Comparison of ENCODE assay signal across 1 cellular context in genomic region chr6:114344971-114345274, GRCh38.
TF ChIP-seq lines count a peak whose summit lies in the region.

No MANE protein-coding gene starts in this region.

TF ChIP-seq in GM23338, 12 proteins besides CTCF, POLR2A, EP300 and RAD21 (continued from another document):
- no peak for TF ChIP-seq REST (IDR thresholded peaks at IDR 0.05; ENCODE audit: unreplicated experiment)
- TF ChIP-seq ZNF114 (CRISPR knock-in tag; IDR thresholded peaks at IDR 0.05), result no peak
- no peak for TF ChIP-seq ZNF331 (CRISPR knock-in tag; IDR thresholded peaks at IDR 0.05; ENCODE audit: low read depth)
- no peak for TF ChIP-seq CREB1 (CRISPR knock-in tag; IDR thresholded peaks at IDR 0.05; ENCODE audit: low read depth)
- no peak for TF ChIP-seq NANOG (IDR thresholded peaks at IDR 0.05; ENCODE audit: borderline replicate concordance)
- no peak for TF ChIP-seq ZNF462 (CRISPR knock-in tag; IDR thresholded peaks at IDR 0.05)
- no peak for TF ChIP-seq JUNB (IDR thresholded peaks at IDR 0.05; ENCODE audit: unreplicated experiment)
- TF ChIP-seq EZH2 (IDR thresholded peaks at IDR 0.05; ENCODE audit: low read depth, unreplicated experiment), result no peak
- TF ChIP-seq ETS1 (IDR thresholded peaks at IDR 0.05), result no peak
